14 cellular contexts compared by ENCODE assay signal in the genomic region with DNA sequence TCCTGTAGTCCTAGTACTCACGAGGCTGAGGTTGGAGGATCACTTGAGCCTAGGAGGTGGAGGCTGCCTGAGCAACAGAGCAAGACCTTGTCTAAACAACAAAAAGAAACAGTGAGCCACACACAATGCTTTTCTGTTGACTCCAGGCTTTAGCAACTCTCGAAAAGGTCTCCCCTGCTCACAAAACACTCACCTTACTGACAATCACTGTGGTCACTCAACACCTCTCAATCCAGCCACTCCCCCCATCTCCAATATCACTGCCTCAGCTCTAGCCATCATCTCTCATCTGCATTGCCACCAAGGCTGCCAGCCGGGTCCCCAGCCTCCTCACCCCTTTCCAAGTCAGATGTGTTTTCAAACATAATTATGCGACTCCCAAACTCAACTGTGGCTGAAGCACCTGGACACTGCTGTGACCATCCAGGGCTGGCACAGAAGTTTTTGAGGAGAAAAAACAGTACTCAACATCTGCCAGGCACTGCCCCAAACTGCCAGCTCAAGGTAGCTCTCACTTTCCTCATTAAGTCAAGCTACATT.
"Had no signal": no experiment of that assay in that cellular context is flagged by ENCODE, and none has a peak within 500 bp of the region (broad histone marks: within the 10 kb centered on the region; RNA-seq: fewer than 3 reads in every experiment).

No MANE protein-coding gene starts in this region.

- H3K9me3 ChIP-seq: suprapubic skin, thyroid gland had no signal

- DNase-seq: dermis blood vessel endothelial cell; heart left ventricle; hippocampal formation; left colon; mesendoderm; naive B cell; small intestine; stimulated activated CD4-positive, alpha-beta T cell treated with anti-CD3 and anti-CD28 coated beads, Interleukin-2, amount 100 ng/mL, for 48 hours; stimulated activated naive CD8-positive, alpha-beta T cell treated with anti-CD3 and anti-CD28 coated beads, Interleukin-15, Interleukin-2, amounts not matched to agents 100 U/mL and 50 U/mL, for 24 hours; thyroid gland had no signal

- H3K36me3 Mint-ChIP-seq: type B pancreatic cell had no signal

- H3K27ac ChIP-seq: heart left ventricle, suprapubic skin, thyroid gland had no signal

- H3K27me3 ChIP-seq: heart left ventricle, right atrium auricular region, suprapubic skin, thyroid gland had no signal

- H3K27ac Mint-ChIP-seq: nephron, type B pancreatic cell had no signal

- H3K36me3 ChIP-seq: heart left ventricle, right atrium auricular region, suprapubic skin, thyroid gland had no signal

- H3K4me3 Mint-ChIP-seq: nephron, type B pancreatic cell had no signal

- H3K4me1 ChIP-seq: suprapubic skin, thyroid gland had no signal

- H3K4me3 ChIP-seq: heart left ventricle, right atrium auricular region, suprapubic skin, thyroid gland had no signal
